18 cellular contexts compared by ENCODE assay signal in the genomic region with DNA sequence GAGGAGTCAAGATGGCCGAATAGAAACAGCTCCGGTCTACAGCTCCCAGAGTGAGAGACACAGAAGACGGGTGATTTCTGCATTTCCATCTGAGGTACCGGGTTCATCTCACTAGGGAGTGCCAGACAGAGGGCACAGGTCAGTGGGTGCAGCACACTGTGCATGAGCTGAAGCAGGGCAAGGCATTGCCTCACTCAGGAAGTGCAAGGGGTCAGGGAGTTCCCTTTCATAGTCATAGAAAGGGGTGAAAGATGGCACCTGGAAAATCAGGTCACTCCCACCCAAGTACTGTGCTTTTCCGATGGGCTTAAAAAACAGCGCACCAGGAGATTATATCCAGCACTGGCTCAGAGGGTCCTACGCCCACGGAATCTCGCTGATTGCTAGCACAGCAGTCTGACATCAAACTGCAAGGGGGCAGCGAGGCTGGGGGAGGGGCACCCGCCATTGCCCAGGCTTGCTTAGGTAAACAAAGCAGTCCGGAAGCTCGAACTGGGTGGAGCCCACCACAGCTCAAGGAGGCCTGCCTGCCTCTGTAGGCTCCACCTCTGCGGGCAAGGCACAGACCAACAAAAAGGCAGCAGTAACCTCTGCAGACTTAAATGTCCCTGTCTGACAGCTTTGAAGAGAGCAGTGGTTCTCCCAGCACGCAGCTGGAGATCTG. TPM values are rescaled to one million over a fixed set of nuclear protein-coding genes. Genes with fewer than 3 reads are reported as not detected.
"Had no signal": no experiment of that assay in that cellular context is flagged by ENCODE, and none has a peak within 500 bp of the region (broad histone marks: within the 10 kb centered on the region; RNA-seq: fewer than 3 reads in every experiment).

No MANE protein-coding gene starts in this region.

RNA-seq across cellular contexts. Expression of gene CHIA, which starts 44.7 kb away (rescaled TPM):
- total RNA-seq: activated CD4-positive, alpha-beta memory T cell treated with anti-CD3 and anti-CD28 coated beads for 36 hours; activated CD4-positive, alpha-beta T cell treated with anti-CD3 and anti-CD28 coated beads for 36 hours; activated CD4-positive, alpha-beta T cell treated with anti-CD3 and anti-CD28 coated beads, Interleukin-2, amount 10 ng/mL, durations not matched to agents 24 days and 14 days; activated T-cell treated with anti-CD3 and anti-CD28 coated beads, Interleukin-2, amount 50 U/mL, for 72 hours; astrocyte; bronchial epithelial cell; cardiac septum; colonic mucosa; dermis microvascular lymphatic vessel endothelial cell; endothelial cell of umbilical vein; esophagus squamous epithelium; fibroblast of lung; fibroblast of villous mesenchyme; gastroesophageal sphincter; glomerular endothelial cell; heart right ventricle; T-helper 1 cell treated with Interleukin-12 subunit alpha and Interleukin-12 subunit beta and Interleukin-4 antibody, amounts not matched to agents 30 ng/mL and 1 ng/mL, for 36 hours; T-helper 2 cell treated with Interferon-gamma antibody and Interleukin-4, amounts not matched to agents 100 ng/mL and 5 ng/mL, for 36 hours had no signal
- polyA plus RNA-seq: endothelial cell of umbilical vein, fibroblast of lung had no signal
